Comparison of ENCODE assay signal across 18 cellular contexts in genomic region chr21:46314441-46315020, GRCh38.
"Had no signal": no experiment of that assay in that cellular context is flagged by ENCODE, and none has a peak within 500 bp of the region (broad histone marks: within the 10 kb centered on the region; RNA-seq: fewer than 3 reads in every experiment).

No MANE protein-coding gene starts in this region.

- ATAC-seq: foreskin keratinocyte; left colon; psoas muscle; sciatic nerve; stimulated activated naive B cell treated with anti-CD40 and anti-IgM and Interleukin-4, amounts not matched to agents 10 μg/mL and 1 μg/mL and 100 μg/mL, for 72 hours; stimulated activated naive CD8-positive, alpha-beta T cell treated with anti-CD3 and anti-CD28 coated beads, Interleukin-15, amount 100 ng/mL, for 72 hours had no signal

- H3K4me3 ChIP-seq: psoas muscle, spleen, testis, tibial nerve had no signal

- H3K27ac ChIP-seq: foreskin keratinocyte, psoas muscle, spleen, testis, tibial nerve had no signal

- H3K4me1 ChIP-seq: foreskin keratinocyte, psoas muscle, testis, tibial nerve had no signal

- H3K36me3 Mint-ChIP-seq: naive B cell had no signal

- H3K27ac Mint-ChIP-seq: naive B cell; nephron; stimulated activated naive CD8-positive, alpha-beta T cell treated with anti-CD3 and anti-CD28 coated beads, Interleukin-15, amount 100 ng/mL, for 72 hours had no signal

- H3K27me3 ChIP-seq: foreskin keratinocyte, spleen, testis, tibial nerve had no signal

- H3K9me3 ChIP-seq: psoas muscle, spleen, testis, tibial nerve had no signal

- DNase-seq: dermis blood vessel endothelial cell; erythroblast; foreskin keratinocyte; left colon; mesendoderm; naive B cell; psoas muscle; retina; spleen; stimulated activated CD4-positive, alpha-beta T cell treated with anti-CD3 and anti-CD28 coated beads, Interleukin-15, amount 100 ng/mL, for 24 hours; stimulated activated CD4-positive, alpha-beta T cell treated with anti-CD3 and anti-CD28 coated beads, Interleukin-1b, Interleukin-23, amount 100 ng/mL, for 48 hours; stimulated activated CD4-positive, alpha-beta T cell treated with anti-CD3 and anti-CD28 coated beads, Interleukin-4, amount 100 ng/mL, for 24 hours; stimulated activated naive B cell treated with anti-CD40 and anti-IgM and Interleukin-4, amounts not matched to agents 10 μg/mL and 1 μg/mL and 100 μg/mL, for 72 hours; stimulated activated naive CD8-positive, alpha-beta T cell treated with anti-CD3 and anti-CD28 coated beads, Interleukin-15, amount 100 ng/mL, for 72 hours; testis had no signal

- H3K4me1 Mint-ChIP-seq: naive B cell; nephron; stimulated activated naive B cell treated with anti-CD40 and anti-IgM and Interleukin-4, amounts not matched to agents 10 μg/mL and 1 μg/mL and 100 μg/mL, for 72 hours had no signal

- H3K27me3 Mint-ChIP-seq: naive B cell; stimulated activated naive B cell treated with anti-CD40 and anti-IgM and Interleukin-4, amounts not matched to agents 10 μg/mL and 1 μg/mL and 100 μg/mL, for 72 hours; stimulated activated naive CD8-positive, alpha-beta T cell treated with anti-CD3 and anti-CD28 coated beads, Interleukin-15, amount 100 ng/mL, for 72 hours had no signal

- H3K9me3 Mint-ChIP-seq: naive B cell; nephron; stimulated activated naive B cell treated with anti-CD40 and anti-IgM and Interleukin-4, amounts not matched to agents 10 μg/mL and 1 μg/mL and 100 μg/mL, for 72 hours; stimulated activated naive CD8-positive, alpha-beta T cell treated with anti-CD3 and anti-CD28 coated beads, Interleukin-15, amount 100 ng/mL, for 72 hours had no signal

- H3K4me3 Mint-ChIP-seq: naive B cell; nephron; stimulated activated naive B cell treated with anti-CD40 and anti-IgM and Interleukin-4, amounts not matched to agents 10 μg/mL and 1 μg/mL and 100 μg/mL, for 72 hours; stimulated activated naive CD8-positive, alpha-beta T cell treated with anti-CD3 and anti-CD28 coated beads, Interleukin-15, amount 100 ng/mL, for 72 hours had no signal
